In genomic region chr5:74673011-74673790, GRCh38 we compare ENCODE assay signal across 8 cellular contexts. TPM values are rescaled to one million over a fixed set of nuclear protein-coding genes. Genes with fewer than 3 reads are reported as not detected.
DNase-seq lines count a peak whose midpoint lies in the region; ATAC-seq and TF ChIP-seq lines count a peak whose summit lies in the region.

No MANE protein-coding gene starts in this region.

- no peaks in the 10 kb centered on the region for H3K9me3 Mint-ChIP-seq in activated T-helper 17 cell treated with anti-CD3 and anti-CD28 coated beads, Interleukin-2, amount 50 U/mL, for 72 hours

- no peak for TF ChIP-seq POLR2A in uterus (IDR thresholded peaks at IDR 0.05)

- no peaks in the 10 kb centered on the region for H3K4me1 Mint-ChIP-seq in activated T-helper 17 cell treated with anti-CD3 and anti-CD28 coated beads, Interleukin-2, amount 50 U/mL, for 72 hours

- TF ChIP-seq CTCF in brain microvascular endothelial cell (IDR thresholded peaks at IDR 0.05; ENCODE audit: low read depth, low read length, missing control alignments) (peak; percentile 45), uterus (IDR thresholded peaks at IDR 0.05) (peak; percentile 42 to 69 (median 50))

- no peak overlapping the region for H3K27ac ChIP-seq in brain microvascular endothelial cell
- H3K27ac ChIP-seq in uterus = peak overlapping the region; percentile 47 to 63

- no peak overlapping the region for H3K4me3 Mint-ChIP-seq in activated T-helper 17 cell treated with anti-CD3 and anti-CD28 coated beads, Interleukin-2, amount 50 U/mL, for 72 hours

- intact Hi-C loops in uterus (cut with DNase I; ENCODE audit: low total_unique reads) = no loop called here

- in situ Hi-C loops in brain microvascular endothelial cell (cut with HindIII; ENCODE audit: low pct_ligation_motif_present, low sequenced_read_pairs) = loop anchor here (25.0 kb wide), 1 partner anchor 761 kb away; no protein-coding TSS in a partner anchor

- no peaks in the 10 kb centered on the region for H3K4me1 ChIP-seq in uterus

- H3K27me3 ChIP-seq in brain microvascular endothelial cell (replicated peaks) (no peaks in the 10 kb centered on the region), uterus (no peaks in the 10 kb centered on the region)

- no peak for ATAC-seq in activated CD4-positive, CD25-positive, alpha-beta regulatory T cell treated with anti-CD3 and anti-CD28 coated beads, Interleukin-2, amount 50 U/mL, for 24 hours
- ATAC-seq in GM21619 (IDR thresholded peaks at IDR 0.05; ENCODE audit: unreplicated experiment) = no peak
- ATAC-seq in activated T-helper 17 cell treated with anti-CD3 and anti-CD28 coated beads, Interleukin-2, amount 50 U/mL, for 72 hours (replicated peaks) = no peak

- H3K36me3 ChIP-seq in brain microvascular endothelial cell (replicated peaks) (no peaks in the 10 kb centered on the region), uterus (no peaks in the 10 kb centered on the region)

- H3K27me3 Mint-ChIP-seq in activated T-helper 17 cell treated with anti-CD3 and anti-CD28 coated beads, Interleukin-2, amount 50 U/mL, for 72 hours = peaks cover 13% of the 10 kb centered on the region

- no peak overlapping the region for H3K27ac Mint-ChIP-seq in activated T-helper 17 cell treated with anti-CD3 and anti-CD28 coated beads, Interleukin-2, amount 50 U/mL, for 72 hours

- H3K36me3 Mint-ChIP-seq in activated T-helper 17 cell treated with anti-CD3 and anti-CD28 coated beads, Interleukin-2, amount 50 U/mL, for 72 hours (ENCODE audit: low read depth) = no peaks in the 10 kb centered on the region

- H3K4me3 ChIP-seq in brain microvascular endothelial cell (ENCODE audit: low read depth, low read length) (peak overlapping the region; percentile 4), uterus (no peak overlapping the region)

- DNase-seq in GM03348 (ENCODE audit: low spot score) (peak; percentile 64), NCI-H2196 (lab: John Stamatoyannopoulos, UW; ENCODE audit: unreplicated experiment) (peak; percentile 4), brain microvascular endothelial cell (no peak), left kidney (ENCODE audit: low read depth, low spot score) (peak; percentile 50), uterus (peak in 1 of 2 donors; percentile 26)

- H3K9me3 ChIP-seq in uterus = no peaks in the 10 kb centered on the region

RNA-seq across cellular contexts. Expression of gene HEXB, which starts 11.8 kb away (rescaled TPM):
- total RNA-seq in uterus = 100 to 1,000 TPM; 115 to 195 (median 146) TPM
- 10 to 100 TPM; 42.4 to 79.0 TPM for total RNA-seq in activated T-helper 17 cell treated with anti-CD3 and anti-CD28 coated beads, Interleukin-2, amount 50 U/mL, for 72 hours

RNA-seq across cellular contexts. Expression of gene ENC1, which starts 32.7 kb away (rescaled TPM):
- 10 to 100 TPM in 1 of 4 donors, 1 to 10 TPM in 2, under 1 TPM in 1; 0.59 to 75.0 (median 2.9) TPM for total RNA-seq in uterus
- total RNA-seq in activated T-helper 17 cell treated with anti-CD3 and anti-CD28 coated beads, Interleukin-2, amount 50 U/mL, for 72 hours = under 1 TPM; 0.42 to 0.89 TPM
